In the genomic region with DNA sequence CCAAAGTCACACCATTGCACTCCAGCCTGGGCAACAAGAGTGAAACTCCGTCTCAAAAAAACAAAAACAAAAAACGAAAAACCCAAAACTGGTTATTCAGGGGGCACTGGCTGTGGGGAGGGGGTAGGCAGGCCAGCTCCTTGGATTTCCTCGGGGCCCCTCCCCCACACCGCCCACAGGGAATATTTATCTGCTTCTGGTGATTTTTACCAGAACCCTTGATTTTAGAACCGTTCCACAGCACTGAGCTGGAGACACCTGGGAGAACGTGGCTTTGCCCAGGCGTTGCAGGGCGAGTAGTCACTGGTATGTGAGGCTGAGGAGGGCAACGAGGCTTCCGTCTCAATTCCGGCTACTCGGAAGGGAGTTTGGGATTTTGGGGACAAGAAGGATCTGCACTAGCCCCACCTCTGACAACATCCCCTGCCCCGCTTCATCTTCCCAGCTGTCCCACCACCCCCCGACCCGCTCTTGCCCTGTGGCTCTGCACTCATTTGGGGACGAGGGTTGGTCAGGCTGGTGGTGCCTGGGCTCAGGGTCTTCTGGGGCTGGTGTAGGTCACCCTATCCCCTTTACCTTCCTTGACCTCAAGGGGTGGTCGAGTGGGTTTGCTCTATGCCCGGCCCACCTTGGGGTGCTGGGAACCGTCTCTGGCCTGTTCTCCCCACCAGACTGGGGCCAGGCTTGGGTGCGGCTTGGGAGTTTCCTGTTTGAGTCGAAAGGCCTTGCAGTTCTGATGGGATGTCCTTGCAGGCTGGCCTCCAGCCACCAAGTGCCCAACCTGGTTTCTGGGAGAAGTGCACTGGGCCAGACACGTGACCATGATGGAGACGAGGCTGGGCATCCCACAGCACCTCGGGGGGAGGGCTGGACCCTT, we compare ENCODE assay signal across 16 cellular contexts.
"Had no signal": no experiment of that assay in that cellular context is flagged by ENCODE, and none has a peak within 500 bp of the region (broad histone marks: within the 10 kb centered on the region; RNA-seq: fewer than 3 reads in every experiment).

No MANE protein-coding gene starts in this region.

- H3K27ac ChIP-seq: body of pancreas, colonic mucosa, esophagus squamous epithelium, right lobe of liver had no signal

- H3K36me3 Mint-ChIP-seq: WTC11 had no signal

- H3K4me3 ChIP-seq: body of pancreas, colonic mucosa, esophagus squamous epithelium, right lobe of liver had no signal

- H3K27ac Mint-ChIP-seq: activated CD4-positive, alpha-beta T cell treated with anti-CD3 and anti-CD28 coated beads, Interleukin-2, amount 10 ng/mL, durations not matched to agents 24 days and 14 days; activated naive CD8-positive, alpha-beta T cell treated with anti-CD3 and anti-CD28 coated beads for 36 hours; T-helper 17 cell; WTC11 had no signal

- H3K4me3 Mint-ChIP-seq: T-helper 17 cell, WTC11 had no signal

- ATAC-seq: activated CD8-positive, alpha-beta T cell treated with anti-CD3 and anti-CD28 coated beads, Interleukin-2, amount 10 ng/mL, durations not matched to agents 7 days and 5 days; body of pancreas; right lobe of liver; T-helper 17 cell; WTC11 had no signal

- H3K9me3 ChIP-seq: body of pancreas, colonic mucosa, esophagus squamous epithelium, right lobe of liver had no signal

- H3K9me3 Mint-ChIP-seq: activated CD4-positive, alpha-beta T cell treated with anti-CD3 and anti-CD28 coated beads, Interleukin-2, amount 10 ng/mL, durations not matched to agents 24 days and 14 days; WTC11 had no signal

- H3K36me3 ChIP-seq: colonic mucosa, esophagus squamous epithelium, right lobe of liver had no signal

- DNase-seq: activated CD4-positive, alpha-beta T cell treated with anti-CD3 and anti-CD28 coated beads, Interleukin-2, amount 10 ng/mL, durations not matched to agents 24 days and 14 days; activated CD8-positive, alpha-beta T cell treated with anti-CD3 and anti-CD28 coated beads, Interleukin-2, amount 10 ng/mL, durations not matched to agents 7 days and 5 days; activated gamma-delta T cell treated with Interleukin-2 at 50 U/mL for 16 hours; activated naive CD8-positive, alpha-beta T cell treated with anti-CD3 and anti-CD28 coated beads for 36 hours; amygdala; body of pancreas; caudate nucleus; colonic mucosa; effector CD4-positive, alpha-beta T cell; esophagus squamous epithelium; foreskin fibroblast; glutamatergic neuron; hypothalamus; T-helper 17 cell had no signal
